17 cellular contexts compared by ENCODE assay signal in genomic region chr3:4972652-4973643, GRCh38. TPM values are rescaled to one million over a fixed set of nuclear protein-coding genes. Genes with fewer than 3 reads are reported as not detected.
DNase-seq lines count a peak whose midpoint lies in the region; ATAC-seq, FAIRE-seq and TF ChIP-seq lines count a peak whose summit lies in the region.
"Had no signal": no experiment of that assay in that cellular context is flagged by ENCODE, and none has a peak within 500 bp of the region (broad histone marks: within the 10 kb centered on the region; RNA-seq: fewer than 3 reads in every experiment).

No MANE protein-coding gene starts in this region.

- peak overlapping the region in 1 of 4 donors; percentile 53 for H3K27ac ChIP-seq in Peyer's patch
- H3K27ac ChIP-seq: heart right ventricle, HL-60, RWPE1 had no signal

- H3K9me3 ChIP-seq in Peyer's patch, result no peaks in the 10 kb centered on the region
- H3K9me3 ChIP-seq: ovary had no signal

- no peaks in the 10 kb centered on the region for H3K27me3 ChIP-seq in Peyer's patch
- H3K27me3 ChIP-seq: heart right ventricle, ovary had no signal

- H3K4me1 ChIP-seq in Peyer's patch, result peaks cover 0 to 12% (median 2%) of the 10 kb centered on the region in 4 donors

- no peak for TF ChIP-seq CTCF in Peyer's patch (IDR thresholded peaks at IDR 0.05)

- no peak overlapping the region for H3K4me3 ChIP-seq in Peyer's patch
- H3K4me3 ChIP-seq: GM23338, heart right ventricle, ovary had no signal

- ATAC-seq in GM21526 (IDR thresholded peaks at IDR 0.05; ENCODE audit: low FRiP score, unreplicated experiment) (peak; percentile 35), HG03469 (IDR thresholded peaks at IDR 0.05; ENCODE audit: unreplicated experiment) (peak; percentile 29), memory B cell (ENCODE audit: low read depth) (peak; percentile 40), HG02642 (IDR thresholded peaks at IDR 0.05; ENCODE audit: poor library complexity, unreplicated experiment) (no peak)
- ATAC-seq: GM23338; heart right ventricle; stimulated activated naive CD8-positive, alpha-beta T cell treated with anti-CD3 and anti-CD28 coated beads, Interleukin-15, amount 100 ng/mL, for 72 hours had no signal

- peak overlapping the region; percentile 73 for H3K4me3 Mint-ChIP-seq in memory B cell
- H3K4me3 Mint-ChIP-seq: activated T-cell treated with anti-CD3 and anti-CD28 coated beads, Interleukin-2, amount 50 U/mL, for 24 hours; GM23338; stimulated activated naive CD8-positive, alpha-beta T cell treated with anti-CD3 and anti-CD28 coated beads, Interleukin-15, amount 100 ng/mL, for 72 hours had no signal

- no peaks in the 10 kb centered on the region for H3K36me3 ChIP-seq in Peyer's patch
- H3K36me3 ChIP-seq: heart right ventricle, ovary had no signal

- no peak for TF ChIP-seq POLR2A in Peyer's patch (IDR thresholded peaks at IDR 0.05)

- H3K4me1 Mint-ChIP-seq in memory B cell, result peaks cover 28% of the 10 kb centered on the region

- DNase-seq in GM18507 (ENCODE audit: extremely low spot score, insufficient read length, low read depth) (no peak), memory B cell (ENCODE audit: low spot score in 2 of 2) (no peak), H4 (ENCODE audit: low spot score) (no peak), Peyer's patch (no peak)
- DNase-seq: activated T-cell treated with anti-CD3 and anti-CD28 coated beads, Interleukin-2, amount 50 U/mL, for 24 hours; heart right ventricle; MM.1S; ovary; stimulated activated naive CD8-positive, alpha-beta T cell treated with anti-CD3 and anti-CD28 coated beads, Interleukin-15, amount 100 ng/mL, for 72 hours had no signal

- peaks cover 5% of the 10 kb centered on the region for H3K9me3 Mint-ChIP-seq in memory B cell

- peak overlapping the region; percentile 89 for H3K27ac Mint-ChIP-seq in memory B cell
- H3K27ac Mint-ChIP-seq: activated T-cell treated with anti-CD3 and anti-CD28 coated beads, Interleukin-2, amount 50 U/mL, for 24 hours; GM23338; stimulated activated naive CD8-positive, alpha-beta T cell treated with anti-CD3 and anti-CD28 coated beads, Interleukin-15, amount 100 ng/mL, for 72 hours had no signal

- peak; percentile 82 for FAIRE-seq in GM18507 (lab: Jason Lieb, UNC)
- FAIRE-seq: bronchial epithelial cell, endothelial cell of umbilical vein had no signal

- H3K27me3 Mint-ChIP-seq in memory B cell, result no peaks in the 10 kb centered on the region
- H3K27me3 Mint-ChIP-seq: activated T-cell treated with anti-CD3 and anti-CD28 coated beads, Interleukin-2, amount 50 U/mL, for 24 hours; stimulated activated naive CD8-positive, alpha-beta T cell treated with anti-CD3 and anti-CD28 coated beads, Interleukin-15, amount 100 ng/mL, for 72 hours had no signal

- peaks cover 4% of the 10 kb centered on the region for H3K36me3 Mint-ChIP-seq in memory B cell

RNA-seq across cellular contexts. Expression of gene BHLHE40, which starts 6.3 kb away (rescaled TPM):
- 28.0 and 38.3 TPM in 2 replicates for total RNA-seq in H4 (2014; rRNA removed; shearing (Covaris generic))
- total RNA-seq in Peyer's patch, result 10 to 100 TPM; 20.3 to 78.4 (median 44.3) TPM
